ENCODE assay signal across 11 cellular contexts in genomic region chr21:46392921-46393320, GRCh38.
DNase-seq lines count a peak whose midpoint lies in the region; ATAC-seq and TF ChIP-seq lines count a peak whose summit lies in the region.
"Had no signal": no experiment of that assay in that cellular context is flagged by ENCODE, and none has a peak within 500 bp of the region (broad histone marks: within the 10 kb centered on the region; RNA-seq: fewer than 3 reads in every experiment).

No MANE protein-coding gene starts in this region.

- ATAC-seq in HG03354 (IDR thresholded peaks at IDR 0.05; ENCODE audit: poor library complexity, severe bottlenecking, unreplicated experiment), result no peak

- peaks cover 9% of the 10 kb centered on the region for H4K20me1 ChIP-seq in osteoblast (ENCODE audit: insufficient read depth, low read length)

- peaks cover 22% of the 10 kb centered on the region for H3K4me1 ChIP-seq in osteoblast (ENCODE audit: insufficient read depth, low read length)

- peak overlapping the region; percentile 46 for H2AFZ ChIP-seq in osteoblast (ENCODE audit: low read length)

- H3K27me3 ChIP-seq in osteoblast (ENCODE audit: insufficient read depth, low read length), result no peaks in the 10 kb centered on the region
- H3K27me3 ChIP-seq: stomach had no signal

- in situ Hi-C loops in KBM-7 (cut with MboI; ENCODE audit: low pct_unique_long_range_greater_than_20kb, low sequenced_read_pairs), result no loop called here

- no peak for TF ChIP-seq CTCF in foreskin fibroblast (IDR thresholded peaks at IDR 0.05; ENCODE audit: low read depth, low read length)
- no peak for TF ChIP-seq CTCF in osteoblast (IDR thresholded peaks at IDR 0.05; ENCODE audit: extremely low read depth, low read depth, low read length)

- no peaks in the 10 kb centered on the region for H3K9me3 ChIP-seq in osteoblast (ENCODE audit: low read depth, low read length)
- H3K9me3 ChIP-seq: stomach had no signal

- peak overlapping the region; percentile 55 for H3K4me2 ChIP-seq in osteoblast (ENCODE audit: insufficient read depth, low read length)

- H3K27ac ChIP-seq in osteoblast (ENCODE audit: low read depth, low read length) (peak overlapping the region; percentile 68), caudate nucleus (ENCODE audit: low read depth, low read length) (no peak overlapping the region)

- no peaks in the 10 kb centered on the region for H3K79me2 ChIP-seq in osteoblast (ENCODE audit: insufficient read depth, low read length)

- H3K36me3 ChIP-seq in osteoblast (ENCODE audit: insufficient read depth, low read length), result peaks cover 10% of the 10 kb centered on the region

- H3K4me3 ChIP-seq in foreskin fibroblast (ENCODE audit: low read depth in 1 of 2, low read length in 2 of 2) (no peak overlapping the region), osteoblast (ENCODE audit: insufficient read depth, low read length) (peak overlapping the region; percentile 36)
- H3K4me3 ChIP-seq: stomach had no signal

- DNase-seq in AG20443 (ENCODE audit: low spot score) (peak; percentile 96), NCI-H1694 (lab: John Stamatoyannopoulos, UW) (peak; percentile 20), foreskin fibroblast (peak; percentile 12 to 81), osteoblast (ENCODE audit: insufficient read length, low spot score, missing footprints) (peak; percentile 99), caudate nucleus (lab: John Stamatoyannopoulos, UW) (no peak), KBM-7 (no peak), SIG-M5 treated with dmso at 0.1 percent for 504 hours (lab: John Stamatoyannopoulos, UW; ENCODE audit: unreplicated experiment) (no peak)
- DNase-seq: activated naive CD8-positive, alpha-beta T cell treated with anti-CD3 and anti-CD28 coated beads, Interleukin-2, amount 10 ng/mL, durations not matched to agents 7 days and 5 days; stimulated activated CD4-positive, alpha-beta T cell treated with anti-CD3 and anti-CD28 coated beads, Interleukin-4, amount 100 ng/mL, for 1 hour; stomach had no signal

Comparison
In these comparisons a context has a peak if more than half of its experiments do, and no peak if none do; other contexts are left out.
1. DNase-seq: peak in AG20443 (single experiment), NCI-H1694 (single experiment), foreskin fibroblast (2 of 2) and osteoblast (single experiment); none in caudate nucleus (0 of 61), KBM-7 (single experiment) and SIG-M5 treated with dmso at 0.1 percent for 504 hours (single experiment).